In genomic region chr10:115157357-115157756, GRCh38 we compare ENCODE assay signal across 20 cellular contexts.
A peak's percentile ranks its signal among the peaks of the same experiment; 100 is the strongest.
DNase-seq lines count a peak whose midpoint lies in the region; ATAC-seq, FAIRE-seq and TF ChIP-seq lines count a peak whose summit lies in the region.
"Had no signal": no experiment of that assay in that cellular context is flagged by ENCODE, and none has a peak within 500 bp of the region (broad histone marks: within the 10 kb centered on the region; RNA-seq: fewer than 3 reads in every experiment).

No MANE protein-coding gene starts in this region.

- no peak overlapping the region for H4K5ac ChIP-seq in mesendoderm (ENCODE audit: low read length)

- H3K36me3 Mint-ChIP-seq in CD8-positive, alpha-beta memory T cell = no peaks in the 10 kb centered on the region
- H3K36me3 Mint-ChIP-seq: CD14-positive monocyte had no signal

- no peaks in the 10 kb centered on the region for H3K4me1 Mint-ChIP-seq in CD8-positive, alpha-beta memory T cell
- H3K4me1 Mint-ChIP-seq: CD14-positive monocyte had no signal

- H2AK5ac ChIP-seq in mesendoderm (ENCODE audit: low read length) = no peak overlapping the region

- H3K4me2 ChIP-seq in mesendoderm (ENCODE audit: low read length) = no peak overlapping the region
- H3K4me2 ChIP-seq: BLaER1 treated with 17β-estradiol and CSF1 and Interleukin-3, amounts not matched to agents 10 nM and 100 nM had no signal

- no peak overlapping the region for H3K27ac ChIP-seq in mesendoderm (ENCODE audit: low read depth, low read length)
- H3K27ac ChIP-seq in CD8-positive, alpha-beta memory T cell (ENCODE audit: low read depth, low read length) = no peak overlapping the region
- H3K27ac ChIP-seq: BLaER1 treated with 17β-estradiol and CSF1 and Interleukin-3, amounts not matched to agents 10 nM and 100 nM had no signal

- peak; percentile 16 for DNase-seq in SK-N-DZ (ENCODE audit: low spot score)
- DNase-seq in frontal cortex (ENCODE audit: low spot score in 2 of 2) = no peak
- peak; percentile 37 for DNase-seq in mesendoderm
- no peak for DNase-seq in CD8-positive, alpha-beta memory T cell
- no peak for DNase-seq in globus pallidus (ENCODE audit: low spot score)
- DNase-seq: AML-193; BE2C; Calu3; CD4-positive, alpha-beta T cell; COR-L47; DMS53; DMS79 treated with DMSO at 0.1 percent for 48 hours; GF-D8; GOT3; H7; HCEC 1CT had no signal

- no peak for TF ChIP-seq POLR2A in GM18505 (IDR thresholded peaks at IDR 0.05; ENCODE audit: borderline replicate concordance, extremely low read depth, insufficient read depth, insufficient read length)

- H3K18ac ChIP-seq in mesendoderm (ENCODE audit: low read length) = no peak overlapping the region

- no peak overlapping the region for H2BK5ac ChIP-seq in mesendoderm (ENCODE audit: low read length)

- H3K4me3 ChIP-seq in mesendoderm (ENCODE audit: low read length) = no peak overlapping the region
- no peak overlapping the region for H3K4me3 ChIP-seq in CD8-positive, alpha-beta memory T cell (ENCODE audit: low read length)
- H3K4me3 ChIP-seq: BLaER1 treated with 17β-estradiol and CSF1 and Interleukin-3, amounts not matched to agents 10 nM and 100 nM had no signal

- H4K8ac ChIP-seq in mesendoderm (ENCODE audit: low read depth, low read length) = no peak overlapping the region

- H3K4me1 ChIP-seq in mesendoderm (ENCODE audit: control insufficient read depth, low read depth, low read length) = no peaks in the 10 kb centered on the region
- H3K4me1 ChIP-seq in CD8-positive, alpha-beta memory T cell (ENCODE audit: insufficient read depth, low read length) = no peaks in the 10 kb centered on the region
- H3K4me1 ChIP-seq: BE2C; BLaER1 treated with 17β-estradiol and CSF1 and Interleukin-3, amounts not matched to agents 10 nM and 100 nM had no signal

- H2BK15ac ChIP-seq in mesendoderm (replicated peaks; ENCODE audit: low read depth) = no peak overlapping the region

- no peak overlapping the region for H3K4ac ChIP-seq in mesendoderm (ENCODE audit: low read depth, low read length)

- H3K9me3 Mint-ChIP-seq in CD8-positive, alpha-beta memory T cell = peaks cover 0 to 5% (median 0%) of the 10 kb centered on the region in 5 donors
- H3K9me3 Mint-ChIP-seq: CD4-positive, alpha-beta T cell had no signal

- WGBS in mesendoderm (ENCODE audit: extremely low coverage, insufficient coverage, low lambda C conversion rate) = 100% methylated on average over 1 of the region's 2 CpGs

- CTCF ChIA-PET in CD8-positive, alpha-beta memory T cell (lab: Charles Lee) = no interaction called here

- H3K27ac Mint-ChIP-seq in CD8-positive, alpha-beta memory T cell = no peak overlapping the region
- H3K27ac Mint-ChIP-seq: CD14-positive monocyte; CD4-positive, alpha-beta T cell had no signal

- H3K9ac ChIP-seq in mesendoderm (ENCODE audit: low read length) = no peak overlapping the region
- H3K9ac ChIP-seq: BLaER1 treated with 17β-estradiol and CSF1 and Interleukin-3, amounts not matched to agents 10 nM and 100 nM had no signal

- H3K27me3 Mint-ChIP-seq in CD8-positive, alpha-beta memory T cell = peaks cover 0 to 20% of the 10 kb centered on the region in 2 donors

- no peaks in the 10 kb centered on the region for H3K36me3 ChIP-seq in mesendoderm (ENCODE audit: control insufficient read depth, insufficient read depth, low read length)
- H3K36me3 ChIP-seq in CD8-positive, alpha-beta memory T cell (ENCODE audit: insufficient read depth, low read length) = no peaks in the 10 kb centered on the region
- H3K36me3 ChIP-seq: BE2C had no signal

- no peak overlapping the region for H3K4me3 Mint-ChIP-seq in CD8-positive, alpha-beta memory T cell
- H3K4me3 Mint-ChIP-seq: CD4-positive, alpha-beta T cell had no signal

- H3K27me3 ChIP-seq in mesendoderm (ENCODE audit: insufficient read depth, low read length, poor library complexity) = no peaks in the 10 kb centered on the region
- H3K27me3 ChIP-seq in CD8-positive, alpha-beta memory T cell (ENCODE audit: insufficient read depth, low read length, poor library complexity, severe bottlenecking) = no peaks in the 10 kb centered on the region
- H3K27me3 ChIP-seq: BE2C; BLaER1 treated with 17β-estradiol and CSF1 and Interleukin-3, amounts not matched to agents 10 nM and 100 nM had no signal

- no peak for ATAC-seq in GM18505 (IDR thresholded peaks at IDR 0.05; ENCODE audit: unreplicated experiment)

- POLR2A ChIA-PET in CD8-positive, alpha-beta memory T cell (lab: Charles Lee) = no interaction called here

- no peak overlapping the region for H2BK120ac ChIP-seq in mesendoderm (ENCODE audit: low read depth, low read length)

- peak; percentile 33 for FAIRE-seq in frontal cortex (lab: Jason Lieb, UNC)
- FAIRE-seq: GM12891 had no signal

- H3K9me3 ChIP-seq in CD8-positive, alpha-beta memory T cell (ENCODE audit: low read length) = no peaks in the 10 kb centered on the region
- H3K9me3 ChIP-seq: BE2C; BLaER1 treated with 17β-estradiol and CSF1 and Interleukin-3, amounts not matched to agents 10 nM and 100 nM had no signal

- H3K79me2 ChIP-seq in mesendoderm (ENCODE audit: control insufficient read depth, insufficient read depth, low read length) = no peaks in the 10 kb centered on the region

- H3K23ac ChIP-seq in mesendoderm (ENCODE audit: low read length) = no peak overlapping the region

- H3K79me1 ChIP-seq in mesendoderm (ENCODE audit: low read length) = no peaks in the 10 kb centered on the region

- no peak overlapping the region for H3K56ac ChIP-seq in mesendoderm (ENCODE audit: low read length)

Comparison
In these comparisons a context has a peak if more than half of its experiments do, and no peak if none do; other contexts are left out.
1. DNase-seq: peak in SK-N-DZ (single experiment) and mesendoderm (single experiment); none in frontal cortex (0 of 2), CD8-positive, alpha-beta memory T cell (0 of 5) and globus pallidus (single experiment).